ENCODE assay signal across 8 cellular contexts in genomic region chr19:29714371-29714952, GRCh38. TPM values are rescaled to one million over a fixed set of nuclear protein-coding genes. Genes with fewer than 3 reads are reported as not detected.
DNase-seq lines count a peak whose midpoint lies in the region; ATAC-seq lines count a peak whose summit lies in the region.

No MANE protein-coding gene starts in this region.

- H3K9me2 ChIP-seq in Karpas-422 (replicated peaks; ENCODE audit: insufficient read depth, low read length) = no peaks in the 10 kb centered on the region

- peaks cover 55% of the 10 kb centered on the region for H3K4me1 Mint-ChIP-seq in activated naive CD8-positive, alpha-beta T cell treated with anti-CD3 and anti-CD28 coated beads for 36 hours
- H3K4me1 Mint-ChIP-seq in stimulated activated naive CD8-positive, alpha-beta T cell treated with anti-CD3 and anti-CD28 coated beads, Interleukin-15, amount 100 ng/mL, for 72 hours = peaks cover 64% of the 10 kb centered on the region

- H3K9ac ChIP-seq in BLaER1 (peak overlapping the region; percentile 98), Karpas-422 (ENCODE audit: low read length) (peak overlapping the region; percentile 100), iPS-18a (ENCODE audit: low read length) (peak overlapping the region; percentile 76)

- peak overlapping the region; percentile 84 for H3K27ac Mint-ChIP-seq in activated naive CD8-positive, alpha-beta T cell treated with anti-CD3 and anti-CD28 coated beads for 36 hours
- peak overlapping the region; percentile 97 for H3K27ac Mint-ChIP-seq in stimulated activated naive CD8-positive, alpha-beta T cell treated with anti-CD3 and anti-CD28 coated beads, Interleukin-15, amount 100 ng/mL, for 72 hours

- H4K20me1 ChIP-seq in BLaER1 (peaks cover 43% of the 10 kb centered on the region), Karpas-422 (ENCODE audit: insufficient read depth, low read depth, low read length) (no peaks in the 10 kb centered on the region)

- intact Hi-C loops in posterior vena cava (cut with DNase I) = loop anchor here in 1 of 2 donors (5.0 kb wide), 1 partner anchor 47 kb away; the partner anchor contains the start of gene PLEKHF1

- peaks cover 13% of the 10 kb centered on the region for H3K36me3 Mint-ChIP-seq in activated naive CD8-positive, alpha-beta T cell treated with anti-CD3 and anti-CD28 coated beads for 36 hours

- H3K79me2 ChIP-seq in Karpas-422 (ENCODE audit: low read length) = peaks cover 59% of the 10 kb centered on the region

- no peak for DNase-seq in Karpas-422
- DNase-seq in activated naive CD8-positive, alpha-beta T cell treated with anti-CD3 and anti-CD28 coated beads for 36 hours = no peak
- DNase-seq in stimulated activated naive CD8-positive, alpha-beta T cell treated with anti-CD3 and anti-CD28 coated beads, Interleukin-15, amount 100 ng/mL, for 72 hours = peak in 1 of 2 donors; percentile 39
- DNase-seq in posterior vena cava (ENCODE audit: low spot score) = no peak
- no peak for DNase-seq in SHP77 treated with DMSO at 0.1 percent for 48 hours (lab: John Stamatoyannopoulos, UW)

- peak overlapping the region; percentile 81 for H3K4me3 Mint-ChIP-seq in activated naive CD8-positive, alpha-beta T cell treated with anti-CD3 and anti-CD28 coated beads for 36 hours
- H3K4me3 Mint-ChIP-seq in stimulated activated naive CD8-positive, alpha-beta T cell treated with anti-CD3 and anti-CD28 coated beads, Interleukin-15, amount 100 ng/mL, for 72 hours = peak overlapping the region; percentile 95 to 97

- ATAC-seq in GM21360 (IDR thresholded peaks at IDR 0.05; ENCODE audit: unreplicated experiment) = peak; percentile 23
- peak; percentile 52 for ATAC-seq in stimulated activated naive CD8-positive, alpha-beta T cell treated with anti-CD3 and anti-CD28 coated beads, Interleukin-15, amount 100 ng/mL, for 72 hours

- H3K27ac ChIP-seq in BLaER1 (peak overlapping the region; percentile 97), Karpas-422 (ENCODE audit: low read length) (peak overlapping the region; percentile 75), iPS-18a (ENCODE audit: low read length) (no peak overlapping the region)

- no peaks in the 10 kb centered on the region for H3K9me3 Mint-ChIP-seq in activated naive CD8-positive, alpha-beta T cell treated with anti-CD3 and anti-CD28 coated beads for 36 hours
- no peaks in the 10 kb centered on the region for H3K9me3 Mint-ChIP-seq in stimulated activated naive CD8-positive, alpha-beta T cell treated with anti-CD3 and anti-CD28 coated beads, Interleukin-15, amount 100 ng/mL, for 72 hours

- H3K36me3 ChIP-seq in BLaER1 (peaks cover 17% of the 10 kb centered on the region), Karpas-422 (ENCODE audit: insufficient read depth, low read length) (no peaks in the 10 kb centered on the region), iPS-18a (ENCODE audit: control insufficient read depth, low read depth, low read length) (no peaks in the 10 kb centered on the region)

- H3K27me3 ChIP-seq in BLaER1 = no peaks in the 10 kb centered on the region
- no peaks in the 10 kb centered on the region for H3K27me3 ChIP-seq in Karpas-422 (ENCODE audit: low read length)
- no peaks in the 10 kb centered on the region for H3K27me3 ChIP-seq in iPS-18a (ENCODE audit: control insufficient read depth, insufficient read depth, low read length)

- H2AFZ ChIP-seq in Karpas-422 (ENCODE audit: low read length) = peak overlapping the region; percentile 91

- H3K27me3 Mint-ChIP-seq in activated naive CD8-positive, alpha-beta T cell treated with anti-CD3 and anti-CD28 coated beads for 36 hours = no peaks in the 10 kb centered on the region
- no peaks in the 10 kb centered on the region for H3K27me3 Mint-ChIP-seq in stimulated activated naive CD8-positive, alpha-beta T cell treated with anti-CD3 and anti-CD28 coated beads, Interleukin-15, amount 100 ng/mL, for 72 hours

- H3K4me3 ChIP-seq in BLaER1 (peak overlapping the region; percentile 97), Karpas-422 (ENCODE audit: low read length) (peak overlapping the region; percentile 100), iPS-18a (ENCODE audit: low read length) (peak overlapping the region; percentile 60)

- H3K4me1 ChIP-seq in BLaER1 = peaks cover 63% of the 10 kb centered on the region
- peaks cover 28% of the 10 kb centered on the region for H3K4me1 ChIP-seq in Karpas-422 (ENCODE audit: low read length)
- H3K4me1 ChIP-seq in iPS-18a (ENCODE audit: control insufficient read depth, low read depth, low read length) = peaks cover 3% of the 10 kb centered on the region

- H3K4me2 ChIP-seq in BLaER1 (peak overlapping the region; percentile 96), Karpas-422 (ENCODE audit: low read depth, low read length, poor library complexity, severe bottlenecking) (peak overlapping the region; percentile 98)

- no peaks in the 10 kb centered on the region for H3K9me3 ChIP-seq in BLaER1
- no peaks in the 10 kb centered on the region for H3K9me3 ChIP-seq in Karpas-422 (ENCODE audit: low read length)
- no peaks in the 10 kb centered on the region for H3K9me3 ChIP-seq in iPS-18a (ENCODE audit: control insufficient read depth, low read depth, low read length)

RNA-seq across cellular contexts. Expression of gene C19orf12, which starts 0.6 kb away (rescaled TPM):
- total RNA-seq in Karpas-422 (2014; rRNA removed; shearing (Covaris generic); ENCODE audit: low replicate concordance) = 11.8 and 23.4 TPM in 2 replicates
- total RNA-seq in activated naive CD8-positive, alpha-beta T cell treated with anti-CD3 and anti-CD28 coated beads for 36 hours = 10 to 100 TPM; 30.9 to 32.3 TPM
- total RNA-seq in posterior vena cava = 10 to 100 TPM; 26.7 to 29.8 TPM

RNA-seq across cellular contexts. Expression of gene PLEKHF1, which starts 49.2 kb away (rescaled TPM):
- 0.54 TPM in 1 of 2 replicates, not detected in the other for total RNA-seq in Karpas-422 (2014; rRNA removed; shearing (Covaris generic); ENCODE audit: low replicate concordance)
- total RNA-seq in activated naive CD8-positive, alpha-beta T cell treated with anti-CD3 and anti-CD28 coated beads for 36 hours = 10 to 100 TPM; 21.7 to 22.2 TPM
- 10 to 100 TPM; 20.7 to 21.0 TPM for total RNA-seq in posterior vena cava

Comparison
In these comparisons a context has a peak if more than half of its experiments do, and no peak if none do; other contexts are left out.
1. RNA of gene PLEKHF1, which starts 49.2 kb away (total RNA-seq): 21.7 to 22.2 TPM in activated naive CD8-positive, alpha-beta T cell treated with anti-CD3 and anti-CD28 coated beads for 36 hours and 20.7 to 21.0 TPM in posterior vena cava; 0.54 TPM in Karpas-422; every median in the first group is over 10 times any median in the second.
2. Peak in every context shown above with its lines, with median percentiles within 50 percentile points of each other: H3K4me3 ChIP-seq and H3K9ac ChIP-seq.